Comparison of ENCODE assay signal across 18 cellular contexts in the genomic region with DNA sequence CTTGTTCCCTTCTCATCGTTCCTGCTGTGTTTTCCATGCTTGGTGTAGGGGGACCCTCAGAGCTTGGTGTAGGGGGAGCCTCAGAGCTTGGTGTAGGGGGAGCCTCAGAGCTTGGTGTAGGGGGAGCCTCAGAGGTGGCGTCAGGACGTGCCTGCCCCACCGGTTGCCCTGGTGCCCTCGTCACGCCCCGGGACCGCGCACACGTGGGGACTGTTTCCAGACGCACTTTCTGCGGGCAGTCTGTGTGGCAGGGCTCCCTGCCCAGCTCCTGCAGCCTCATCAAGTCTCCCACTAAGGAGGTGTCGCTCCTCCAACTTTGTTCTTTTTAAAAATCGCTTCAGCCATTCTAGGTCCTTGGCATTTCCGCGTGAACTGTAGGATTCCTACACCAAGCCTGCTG.
"Had no signal": no experiment of that assay in that cellular context is flagged by ENCODE, and none has a peak within 500 bp of the region (broad histone marks: within the 10 kb centered on the region; RNA-seq: fewer than 3 reads in every experiment).

No MANE protein-coding gene starts in this region.

- ATAC-seq: activated T-helper 17 cell treated with anti-CD3 and anti-CD28 coated beads, Interleukin-2, amount 50 U/mL, for 72 hours; esophagus mucosa; gastroesophageal sphincter; heart left ventricle; stimulated activated naive CD8-positive, alpha-beta T cell treated with anti-CD3 and anti-CD28 coated beads, Interleukin-15, amount 100 ng/mL, for 72 hours had no signal

- H3K9me3 Mint-ChIP-seq: activated T-helper 17 cell treated with anti-CD3 and anti-CD28 coated beads, Interleukin-2, amount 50 U/mL, for 72 hours; stimulated activated naive CD8-positive, alpha-beta T cell treated with anti-CD3 and anti-CD28 coated beads, Interleukin-15, amount 100 ng/mL, for 72 hours had no signal

- H3K4me3 Mint-ChIP-seq: activated T-helper 17 cell treated with anti-CD3 and anti-CD28 coated beads, Interleukin-2, amount 50 U/mL, for 72 hours; stimulated activated naive CD8-positive, alpha-beta T cell treated with anti-CD3 and anti-CD28 coated beads, Interleukin-15, amount 100 ng/mL, for 72 hours had no signal

- H3K27me3 Mint-ChIP-seq: activated T-helper 17 cell treated with anti-CD3 and anti-CD28 coated beads, Interleukin-2, amount 50 U/mL, for 72 hours; progenitor cell of endocrine pancreas; stimulated activated naive CD8-positive, alpha-beta T cell treated with anti-CD3 and anti-CD28 coated beads, Interleukin-15, amount 100 ng/mL, for 72 hours had no signal

- H3K9me3 ChIP-seq: ascending aorta, gastroesophageal sphincter, heart left ventricle, right atrium auricular region, suprapubic skin, upper lobe of left lung had no signal

- H3K27ac ChIP-seq: ascending aorta, gastroesophageal sphincter, heart left ventricle, right atrium auricular region, suprapubic skin had no signal

- H3K27ac Mint-ChIP-seq: activated T-helper 17 cell treated with anti-CD3 and anti-CD28 coated beads, Interleukin-2, amount 50 U/mL, for 72 hours had no signal

- H3K4me3 ChIP-seq: ascending aorta, gastroesophageal sphincter, heart left ventricle, right atrium auricular region, suprapubic skin, upper lobe of left lung had no signal

- DNase-seq: activated CD4-positive, alpha-beta T cell treated with anti-CD3 and anti-CD28 coated beads, Interleukin-2, amount 50 U/mL, for 48 hours; activated naive CD4-positive, alpha-beta T cell treated with Interleukin-2 at 50 U/mL for 16 hours; activated T-cell treated with anti-CD3 and anti-CD28 coated beads for 4 hours; cerebellar nuclear complex; effector CD4-positive, alpha-beta T cell; heart left ventricle; kidney glomerular epithelial cell; stimulated activated CD4-positive, alpha-beta T cell treated with anti-CD3 and anti-CD28 coated beads, Interleukin-2, amount 100 ng/mL, for 24 hours; stimulated activated naive CD8-positive, alpha-beta T cell treated with anti-CD3 and anti-CD28 coated beads, Interleukin-15, amount 100 ng/mL, for 72 hours; SW 1271; upper lobe of left lung had no signal

- H3K27me3 ChIP-seq: ascending aorta, gastroesophageal sphincter, heart left ventricle, right atrium auricular region, suprapubic skin, upper lobe of left lung had no signal
